Comparison of ENCODE assay signal across 33 cellular contexts in the genomic region with DNA sequence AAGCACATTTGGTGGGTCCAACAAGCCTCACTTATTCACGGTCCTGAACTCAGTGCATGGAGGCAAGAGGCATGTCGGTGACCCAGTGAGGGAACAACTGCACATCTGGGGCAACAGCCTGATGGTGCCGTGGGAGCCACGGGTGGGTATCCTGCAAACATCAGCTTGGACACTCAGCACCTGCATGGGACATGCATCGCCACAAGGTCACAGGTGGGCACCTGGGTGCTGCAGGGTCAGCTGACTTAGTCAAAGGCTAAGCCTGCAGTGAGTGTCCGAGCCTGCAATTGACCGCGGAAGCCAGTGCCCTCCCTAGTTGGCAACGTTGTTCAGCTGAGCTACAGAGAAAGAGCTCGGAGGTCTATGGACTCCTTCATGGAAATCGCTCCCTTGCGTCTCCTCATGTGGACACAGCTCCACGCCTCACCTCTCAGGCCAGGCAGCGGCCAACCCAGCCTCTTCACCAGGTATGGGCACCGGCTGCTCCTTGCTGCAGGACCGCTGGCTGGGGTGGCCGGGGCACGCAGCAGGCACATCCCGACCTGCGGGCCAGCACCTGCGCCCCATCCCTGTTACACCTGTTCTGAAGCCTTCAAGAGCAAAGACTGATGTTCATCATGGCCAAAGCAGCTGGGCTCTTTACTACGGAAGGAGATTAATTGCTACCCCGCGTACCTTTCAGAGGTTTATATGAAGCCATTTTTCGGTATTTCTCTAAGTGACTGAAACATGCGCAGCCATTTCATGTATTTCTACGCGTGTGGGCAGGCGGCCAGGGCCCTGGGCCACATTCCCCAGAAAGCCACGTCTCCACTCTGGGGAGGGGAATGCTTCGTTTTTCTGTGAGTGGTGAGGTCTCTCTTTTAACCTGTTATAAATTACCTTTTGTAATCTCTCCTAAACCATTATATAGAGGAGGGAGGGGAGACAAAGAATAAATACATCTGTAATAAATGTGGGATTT.
"Had no signal": no experiment of that assay in that cellular context is flagged by ENCODE, and none has a peak within 500 bp of the region (broad histone marks: within the 10 kb centered on the region; RNA-seq: fewer than 3 reads in every experiment).

No MANE protein-coding gene starts in this region.

- H3K27ac ChIP-seq: KMS-11, RWPE1, VCaP had no signal

- H3K27me3 Mint-ChIP-seq: activated B cell treated with CpG ODN at 0.5 μM for 24 hours; activated CD4-positive, alpha-beta memory T cell treated with anti-CD3 and anti-CD28 coated beads for 36 hours; activated CD4-positive, alpha-beta T cell treated with anti-CD3 and anti-CD28 coated beads for 36 hours; activated naive CD8-positive, alpha-beta T cell; activated naive CD8-positive, alpha-beta T cell treated with anti-CD3 and anti-CD28 coated beads, Interleukin-2, amount 50 U/mL, for 24 hours had no signal

- H3K27ac Mint-ChIP-seq: activated B cell treated with CpG ODN at 0.5 μM for 24 hours; activated CD4-positive, alpha-beta memory T cell treated with anti-CD3 and anti-CD28 coated beads for 36 hours; activated CD4-positive, alpha-beta T cell treated with anti-CD3 and anti-CD28 coated beads for 36 hours; activated naive CD4-positive, alpha-beta T cell treated with anti-CD3 and anti-CD28 coated beads for 36 hours; activated naive CD8-positive, alpha-beta T cell; activated naive CD8-positive, alpha-beta T cell treated with anti-CD3 and anti-CD28 coated beads, Interleukin-2, amount 50 U/mL, for 24 hours; activated T-cell treated with anti-CD3 and anti-CD28 coated beads, Interleukin-2, amount 50 U/mL, for 24 hours; activated T-helper 2 cell treated with anti-CD3 and anti-CD28 coated beads, Interferon-gamma antibody, Interleukin-2, Interleukin-4, amounts not matched to agents 10 μg/mL and 5 μg/mL and 100 μg/mL, durations not matched to agents 14 hours and 24 hours and 36 hours had no signal

- DNase-seq: activated B cell treated with CpG ODN at 0.5 μM for 24 hours; activated CD4-positive, alpha-beta memory T cell treated with anti-CD3 and anti-CD28 coated beads for 36 hours; activated CD4-positive, alpha-beta T cell treated with anti-CD3 and anti-CD28 coated beads for 36 hours; activated CD4-positive, alpha-beta T cell treated with anti-CD3 and anti-CD28 coated beads, Interleukin-2, amount 50 U/mL, for 1 hour; activated CD8-positive, alpha-beta memory T cell treated with anti-CD3 and anti-CD28 coated beads, Interleukin-2, amount 50 U/mL, for 4 hours; activated gamma-delta T cell; activated naive CD4-positive, alpha-beta T cell treated with anti-CD3 and anti-CD28 coated beads for 36 hours; activated naive CD8-positive, alpha-beta T cell treated with anti-CD3 and anti-CD28 coated beads, Interleukin-2, amount 50 U/mL, for 24 hours; activated T-cell treated with anti-CD3 and anti-CD28 coated beads, Interleukin-2, amount 50 U/mL, for 24 hours; anterior cingulate cortex; central memory CD4-positive, alpha-beta T cell; MM.1S; MV-4-11; NCI-H1092; NCI-H1436 treated with DMSO at 0.1 percent for 48 hours; NCI-H1694 treated with DMSO at 0.1 percent for 48 hours; NCI-H2029; NCI-H345; NCI-H510A; NCI-H526; NCI-H748 treated with DMSO at 0.1 percent for 48 hours; NK-92 treated with Interleukin-12 subunit alpha and Interleukin-12 subunit beta, amount 100 ng/mL, for 24 hours; PC-3; SW 1271; T-helper 1 cell; T-helper 2 cell; T-helper 9 cell had no signal

- H3K9me3 Mint-ChIP-seq: activated CD4-positive, alpha-beta memory T cell treated with anti-CD3 and anti-CD28 coated beads for 36 hours; activated naive CD4-positive, alpha-beta T cell treated with anti-CD3 and anti-CD28 coated beads for 36 hours; activated naive CD8-positive, alpha-beta T cell treated with anti-CD3 and anti-CD28 coated beads, Interleukin-2, amount 50 U/mL, for 24 hours; activated T-cell treated with anti-CD3 and anti-CD28 coated beads, Interleukin-2, amount 50 U/mL, for 24 hours; activated T-helper 2 cell treated with anti-CD3 and anti-CD28 coated beads, Interferon-gamma antibody, Interleukin-2, Interleukin-4, amounts not matched to agents 10 μg/mL and 5 μg/mL and 100 μg/mL, durations not matched to agents 14 hours and 24 hours and 36 hours had no signal

- H3K4me3 Mint-ChIP-seq: activated B cell treated with CpG ODN at 0.5 μM for 24 hours; activated CD4-positive, alpha-beta memory T cell treated with anti-CD3 and anti-CD28 coated beads for 36 hours; activated CD4-positive, alpha-beta T cell treated with anti-CD3 and anti-CD28 coated beads for 36 hours; activated naive CD4-positive, alpha-beta T cell treated with anti-CD3 and anti-CD28 coated beads for 36 hours; activated naive CD8-positive, alpha-beta T cell; activated naive CD8-positive, alpha-beta T cell treated with anti-CD3 and anti-CD28 coated beads, Interleukin-2, amount 50 U/mL, for 24 hours; activated T-cell treated with anti-CD3 and anti-CD28 coated beads, Interleukin-2, amount 50 U/mL, for 24 hours; brain had no signal

- H3K36me3 Mint-ChIP-seq: activated CD4-positive, alpha-beta memory T cell treated with anti-CD3 and anti-CD28 coated beads for 36 hours; activated naive CD8-positive, alpha-beta T cell; brain had no signal

- H3K4me1 Mint-ChIP-seq: activated B cell treated with CpG ODN at 0.5 μM for 24 hours; activated CD4-positive, alpha-beta T cell treated with anti-CD3 and anti-CD28 coated beads for 36 hours; activated naive CD8-positive, alpha-beta T cell treated with anti-CD3 and anti-CD28 coated beads, Interleukin-2, amount 50 U/mL, for 24 hours had no signal
